Comparison of ENCODE assay signal across 25 cellular contexts in the genomic region with DNA sequence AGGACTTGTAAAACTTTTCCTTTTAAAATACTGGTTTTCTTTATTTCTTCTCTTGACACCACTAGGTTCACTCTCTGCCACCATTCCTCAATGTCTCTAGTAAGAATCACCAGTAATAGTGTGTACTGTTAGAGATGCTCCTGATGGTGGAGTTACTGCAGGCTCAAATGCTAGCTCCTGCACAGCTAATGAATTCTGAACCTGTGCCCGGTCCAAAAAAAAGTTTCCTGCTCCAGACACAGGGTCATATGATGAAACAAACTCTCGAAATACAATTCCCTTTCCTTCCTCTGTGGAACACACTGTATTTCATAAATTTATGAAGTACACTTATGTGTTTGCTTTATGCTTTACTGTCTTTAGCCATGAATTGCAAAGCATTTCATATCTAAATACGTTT.
"Had no signal": no experiment of that assay in that cellular context is flagged by ENCODE, and none has a peak within 500 bp of the region (broad histone marks: within the 10 kb centered on the region; RNA-seq: fewer than 3 reads in every experiment).

No MANE protein-coding gene starts in this region.

- H3K9me3 ChIP-seq: SJSA1 had no signal

- H3K4me3 ChIP-seq: MG63, SJSA1, SK-N-MC had no signal

- ATAC-seq: HepG2 had no signal

- FAIRE-seq: HepG2, RCC 7860 had no signal

- H3K27ac ChIP-seq: SJSA1, SK-N-MC had no signal

- DNase-seq: IMR-90, Karpas-422, KG1, MG63, NCI-H1092, NCI-H1105 treated with DMSO at 0.1 percent for 48 hours, NCI-H1417 treated with DMSO at 0.1 percent for 48 hours, NCI-H146, NCI-H1694 treated with DMSO at 0.1 percent for 48 hours, NCI-H1930, NCI-H2081, NCI-H2107, NCI-H226, NCI-H446, NCI-H510A, NCI-H524 treated with DMSO at 0.1 percent for 48 hours, NCI-H69, NCI-H774, Right ventricle myocardium superior, RPMI8226, SIG-M5 had no signal

- H3K27me3 ChIP-seq: MG63, SJSA1 had no signal
